9 cellular contexts compared by ENCODE assay signal in the genomic region with DNA sequence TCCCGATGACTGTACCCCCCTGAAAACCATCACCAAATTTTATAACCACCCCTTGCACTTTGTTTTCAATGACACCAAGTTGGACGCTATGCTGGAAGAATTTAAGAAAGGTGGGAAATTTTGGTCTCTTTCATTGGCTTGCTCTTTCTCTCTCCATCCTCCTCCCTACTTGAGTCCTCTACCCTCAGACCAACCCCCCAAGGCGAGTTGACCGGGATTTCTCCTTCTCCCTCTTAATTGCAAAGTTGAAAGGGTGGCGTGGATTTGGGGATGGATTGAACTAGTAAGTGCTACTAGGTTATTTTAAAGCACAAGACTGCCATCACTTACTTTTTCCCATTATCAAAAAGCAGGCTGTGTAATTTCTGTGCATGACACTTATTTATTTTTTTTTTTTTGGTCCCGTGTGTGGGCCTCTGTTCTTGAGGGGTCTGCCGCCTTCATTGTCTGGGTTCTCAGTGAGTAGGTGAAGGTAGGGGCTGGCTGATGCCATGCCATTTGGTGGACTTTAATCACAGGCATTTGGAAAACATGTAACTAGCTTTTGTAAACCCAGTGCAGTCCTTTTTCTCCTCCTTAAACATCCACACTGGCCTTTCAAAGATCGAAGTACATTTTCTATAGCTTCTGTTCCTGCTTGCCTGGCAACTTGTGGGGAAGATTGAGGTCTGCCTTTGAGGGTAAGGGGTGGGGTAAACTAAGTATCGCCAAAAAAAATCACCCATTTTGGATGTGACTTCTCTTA. TPM values are rescaled to one million over a fixed set of nuclear protein-coding genes. Genes with fewer than 3 reads are reported as not detected.
DNase-seq lines count a peak whose midpoint lies in the region; ATAC-seq, FAIRE-seq and TF ChIP-seq lines count a peak whose summit lies in the region.
"Had no signal": no experiment of that assay in that cellular context is flagged by ENCODE, and none has a peak within 500 bp of the region (broad histone marks: within the 10 kb centered on the region; RNA-seq: fewer than 3 reads in every experiment).

No MANE protein-coding gene starts in this region.

- H4K20me1 ChIP-seq in OCI-LY1 (ENCODE audit: insufficient read depth, low read length): no peaks in the 10 kb centered on the region

- H3K36me3 Mint-ChIP-seq in Calu3 (ENCODE audit: insufficient read depth, unreplicated experiment): peaks cover 27% of the 10 kb centered on the region
- H3K36me3 Mint-ChIP-seq in osteocyte (ENCODE audit: unreplicated experiment): peaks cover 4% of the 10 kb centered on the region

- H2AFZ ChIP-seq in OCI-LY1 (ENCODE audit: low read length): no peak overlapping the region

- no peaks in the 10 kb centered on the region for H3K27me3 ChIP-seq in OCI-LY1 (ENCODE audit: insufficient read depth, low read length)

- ATAC-seq in GM19467 (IDR thresholded peaks at IDR 0.05; ENCODE audit: unreplicated experiment): no peak

- H3K27ac ChIP-seq in OCI-LY1 (ENCODE audit: low read depth, low read length, poor library complexity, severe bottlenecking): no peak overlapping the region

- H3K4me1 ChIP-seq in OCI-LY1 (ENCODE audit: insufficient read depth, low read length, severe bottlenecking): peaks cover 56% of the 10 kb centered on the region

- no peaks in the 10 kb centered on the region for H3F3A ChIP-seq in OCI-LY1 (ENCODE audit: insufficient read depth, low read length)

- H3K79me2 ChIP-seq in OCI-LY1 (ENCODE audit: insufficient read depth, low read length): no peaks in the 10 kb centered on the region

- peak overlapping the region; percentile 85 for H3K4me2 ChIP-seq in OCI-LY1 (ENCODE audit: low read length)

- H3K27ac Mint-ChIP-seq in Calu3 (ENCODE audit: unreplicated experiment): no peak overlapping the region
- H3K27ac Mint-ChIP-seq in osteocyte (ENCODE audit: unreplicated experiment): no peak overlapping the region

- DNase-seq in Calu3 (no peak), epithelial cell of esophagus (ENCODE audit: low read depth) (no peak), osteocyte (ENCODE audit: extremely low spot score, unreplicated experiment) (no peak), NCI-H1105 treated with DMSO at 0.1 percent for 48 hours (lab: John Stamatoyannopoulos, UW) (no peak), DMS153 (lab: John Stamatoyannopoulos, UW) (no peak), H54 (ENCODE audit: insufficient read length, low spot score) (no peak)
- DNase-seq: stimulated activated naive CD4-positive, alpha-beta T cell treated with Interleukin-2 at 50 U/mL for 16 hours had no signal

- TF ChIP-seq CTCF in Calu3 (IDR thresholded peaks at IDR 0.05; ENCODE audit: unreplicated experiment): no peak
- TF ChIP-seq CTCF in OCI-LY1 (IDR thresholded peaks at IDR 0.05; ENCODE audit: low read length): no peak
- TF ChIP-seq CTCF in epithelial cell of esophagus (IDR thresholded peaks at IDR 0.05; ENCODE audit: insufficient read depth, low read depth, low read length, missing control alignments): no peak
- no peak for TF ChIP-seq CTCF in osteocyte (IDR thresholded peaks at IDR 0.05)

- H3K4me1 Mint-ChIP-seq in Calu3 (ENCODE audit: low read depth, unreplicated experiment): peaks cover 26% of the 10 kb centered on the region
- H3K4me1 Mint-ChIP-seq in osteocyte (ENCODE audit: unreplicated experiment): peaks cover 51% of the 10 kb centered on the region

- no peak for FAIRE-seq in H54 (lab: Jason Lieb, UNC)

- H3K4me3 ChIP-seq in OCI-LY1 (ENCODE audit: low read depth, low read length, poor library complexity, severe bottlenecking) (peak overlapping the region; percentile 82), epithelial cell of esophagus (ENCODE audit: low read length) (peak overlapping the region; percentile 0)

- H3K9ac ChIP-seq in OCI-LY1 (ENCODE audit: low read length): no peak overlapping the region

- H3K27me3 Mint-ChIP-seq in Calu3 (ENCODE audit: unreplicated experiment) (no peaks in the 10 kb centered on the region), osteocyte (ENCODE audit: unreplicated experiment) (peaks cover 6% of the 10 kb centered on the region)

- H3K9me3 Mint-ChIP-seq in Calu3 (ENCODE audit: low read depth, unreplicated experiment) (no peaks in the 10 kb centered on the region), osteocyte (ENCODE audit: unreplicated experiment) (no peaks in the 10 kb centered on the region)

- no peaks in the 10 kb centered on the region for H3K36me3 ChIP-seq in OCI-LY1 (ENCODE audit: insufficient read depth, low read length)

- no peaks in the 10 kb centered on the region for H3K9me2 ChIP-seq in OCI-LY1 (ENCODE audit: low read depth, low read length)

- H3K9me3 ChIP-seq in OCI-LY1 (ENCODE audit: low read length): no peaks in the 10 kb centered on the region

- CTCF ChIA-PET in Calu3 (lab: Charles Lee): no interaction called here

- intact Hi-C loops in Calu3 (cut with micrococcal nuclease; ENCODE audit: unreplicated experiment): loop anchor here (10.0 kb wide), 1 partner anchor 195 kb away; no protein-coding TSS in a partner anchor

- BruUV-seq in Calu3 (replicated peaks; lab: Mats Ljungman, UMichigan): TSS peak; percentile 24

- TF ChIP-seq POLR2A in H54 (IDR thresholded peaks at IDR 0.05; ENCODE audit: low read depth, low read length): no peak

- H3K4me3 Mint-ChIP-seq in Calu3 (ENCODE audit: low read depth, unreplicated experiment): peak overlapping the region; percentile 98
- peak overlapping the region; percentile 88 for H3K4me3 Mint-ChIP-seq in osteocyte (ENCODE audit: unreplicated experiment)

RNA-seq across cellular contexts. Expression of a gene that starts 2.1 kb away (rescaled TPM):
- total RNA-seq in Calu3 (2022) (3.2 and 4.2 TPM in 2 replicates), osteocyte (11.7 and 15.1 TPM in 2 replicates)

RNA-seq across cellular contexts. Expression of a gene that starts 50.9 kb away (rescaled TPM):
- total RNA-seq in Calu3 (2022): 0.35 TPM in 1 of 2 replicates, not detected in the other
- total RNA-seq in osteocyte: 2.7 and 2.8 TPM in 2 replicates
